In genomic region chr1:85894651-85895050, GRCh38 we compare ENCODE assay signal across 8 cellular contexts.
DNase-seq lines count a peak whose midpoint lies in the region; ATAC-seq and TF ChIP-seq lines count a peak whose summit lies in the region.

No MANE protein-coding gene starts in this region.

- no peaks in the 10 kb centered on the region for H3K4me1 ChIP-seq in colonic mucosa
- no peaks in the 10 kb centered on the region for H3K4me1 ChIP-seq in CD4-positive, alpha-beta memory T cell (ENCODE audit: insufficient read depth, low read length)
- no peaks in the 10 kb centered on the region for H3K4me1 ChIP-seq in effector memory CD4-positive, alpha-beta T cell (ENCODE audit: control insufficient read depth, insufficient read depth, low read length, poor library complexity, severe bottlenecking)

- H3K9me3 Mint-ChIP-seq in nephron progenitor cell, result no peaks in the 10 kb centered on the region
- peaks cover 0 to 3% (median 0%) of the 10 kb centered on the region in 8 donors for H3K9me3 Mint-ChIP-seq in CD4-positive, alpha-beta memory T cell

- H3K27ac Mint-ChIP-seq in nephron progenitor cell, result no peak overlapping the region
- H3K27ac Mint-ChIP-seq in CD4-positive, alpha-beta memory T cell, result no peak overlapping the region

- H3K4me1 Mint-ChIP-seq in nephron progenitor cell, result no peaks in the 10 kb centered on the region
- no peaks in the 10 kb centered on the region for H3K4me1 Mint-ChIP-seq in CD4-positive, alpha-beta memory T cell

- DNase-seq in Right ventricle myocardium superior (peak; percentile 44), cardiac septum (ENCODE audit: low spot score) (no peak), NCI-H526 treated with DMSO at 0.1 percent for 48 hours (lab: John Stamatoyannopoulos, UW) (peak; percentile 20), colonic mucosa (no peak), nephron progenitor cell (peak; percentile 47)
- no peak for DNase-seq in CD4-positive, alpha-beta memory T cell
- no peak for DNase-seq in effector memory CD4-positive, alpha-beta T cell

- POLR2A ChIA-PET in CD4-positive, alpha-beta memory T cell (lab: Charles Lee; ENCODE audit: partially characterized antibody), result no interaction called here

- no peaks in the 10 kb centered on the region for H3K36me3 ChIP-seq in colonic mucosa
- H3K36me3 ChIP-seq in CD4-positive, alpha-beta memory T cell (ENCODE audit: insufficient read depth, low read length), result no peaks in the 10 kb centered on the region
- no peaks in the 10 kb centered on the region for H3K36me3 ChIP-seq in effector memory CD4-positive, alpha-beta T cell (ENCODE audit: control insufficient read depth, insufficient read depth, low read length)

- CTCF ChIA-PET in CD4-positive, alpha-beta memory T cell (lab: Charles Lee; ENCODE audit: partially characterized antibody), result interaction anchor here (0.6 kb wide), 1 partner anchor 756 kb away, joined by 4 read pairs; no protein-coding TSS in a partner anchor

- no peaks in the 10 kb centered on the region for H3K27me3 ChIP-seq in colonic mucosa
- H3K27me3 ChIP-seq in CD4-positive, alpha-beta memory T cell (ENCODE audit: insufficient read depth, low read length), result no peaks in the 10 kb centered on the region
- H3K27me3 ChIP-seq in effector memory CD4-positive, alpha-beta T cell (replicated peaks; ENCODE audit: control insufficient read depth, insufficient read depth, low read length, poor library complexity, severe bottlenecking), result no peaks in the 10 kb centered on the region

- H3K9me3 ChIP-seq in colonic mucosa, result no peaks in the 10 kb centered on the region
- no peaks in the 10 kb centered on the region for H3K9me3 ChIP-seq in CD4-positive, alpha-beta memory T cell (ENCODE audit: control insufficient read depth in 1 of 2, low read length in 2 of 2)
- no peaks in the 10 kb centered on the region for H3K9me3 ChIP-seq in effector memory CD4-positive, alpha-beta T cell (ENCODE audit: control insufficient read depth, low read length)

- no peak overlapping the region for H3K27ac ChIP-seq in colonic mucosa
- no peak overlapping the region for H3K27ac ChIP-seq in CD4-positive, alpha-beta memory T cell (ENCODE audit: low read depth, low read length)
- no peak overlapping the region for H3K27ac ChIP-seq in effector memory CD4-positive, alpha-beta T cell (ENCODE audit: insufficient read depth, low read length, poor library complexity, severe bottlenecking)

- TF ChIP-seq CTCF in colonic mucosa (IDR thresholded peaks at IDR 0.05) (peak; percentile 22), nephron progenitor cell (IDR thresholded peaks at IDR 0.05) (peak; percentile 62)

- no peak overlapping the region for H3K9ac ChIP-seq in colonic mucosa (ENCODE audit: low read depth in 2 of 2, low read length in 2 of 2)

- ATAC-seq in Right ventricle myocardium superior (ENCODE audit: poor library complexity) (no peak), HG02798 (IDR thresholded peaks at IDR 0.05; ENCODE audit: poor library complexity, unreplicated experiment) (peak; percentile 71)

- intact Hi-C loops in Right ventricle myocardium superior (cut with DNase I) (no loop called here), cardiac septum (cut with DNase I) (loop anchor here (10.0 kb wide), 1 partner anchor 120 kb away; no protein-coding TSS in a partner anchor), colonic mucosa (cut with DNase I) (no loop called here)
- intact Hi-C loops in CD4-positive, alpha-beta memory T cell (cut with micrococcal nuclease), result no loop called here

- H3K27me3 Mint-ChIP-seq in nephron progenitor cell (ENCODE audit: low read depth, poor library complexity), result no peaks in the 10 kb centered on the region
- H3K27me3 Mint-ChIP-seq in CD4-positive, alpha-beta memory T cell, result no peaks in the 10 kb centered on the region

- H3K4me3 ChIP-seq in colonic mucosa, result no peak overlapping the region
- no peak overlapping the region for H3K4me3 ChIP-seq in CD4-positive, alpha-beta memory T cell (ENCODE audit: low read length in 2 of 2)
- no peak overlapping the region for H3K4me3 ChIP-seq in effector memory CD4-positive, alpha-beta T cell (ENCODE audit: insufficient read depth, low read depth, low read length, poor library complexity, severe bottlenecking)

- H3K4me3 Mint-ChIP-seq in nephron progenitor cell, result no peak overlapping the region
- no peak overlapping the region for H3K4me3 Mint-ChIP-seq in CD4-positive, alpha-beta memory T cell

- no peaks in the 10 kb centered on the region for H3K36me3 Mint-ChIP-seq in nephron progenitor cell (ENCODE audit: low read depth)
- H3K36me3 Mint-ChIP-seq in CD4-positive, alpha-beta memory T cell, result no peaks in the 10 kb centered on the region

Comparison
In these comparisons a context has a peak if more than half of its experiments do, and no peak if none do; other contexts are left out.
1. DNase-seq: peak in Right ventricle myocardium superior (single experiment), NCI-H526 treated with DMSO at 0.1 percent for 48 hours (single experiment) and nephron progenitor cell (single experiment); none in cardiac septum (single experiment), colonic mucosa (single experiment), CD4-positive, alpha-beta memory T cell (0 of 5) and effector memory CD4-positive, alpha-beta T cell (0 of 3).